In genomic region chr17:18851206-18851605, GRCh38 we compare ENCODE assay signal across 1 cellular context.
TF ChIP-seq lines count a peak whose summit lies in the region.

No MANE protein-coding gene starts in this region.

TF ChIP-seq in IMR-90, 13 proteins besides CTCF, POLR2A, EP300 and RAD21 (continued from another document):
- no peak for TF ChIP-seq USF2 (IDR thresholded peaks at IDR 0.05; ENCODE audit: low read depth, low read length)
- TF ChIP-seq RCOR1 (IDR thresholded peaks at IDR 0.05; ENCODE audit: insufficient replicate concordance, low read length), result no peak
- TF ChIP-seq ELK1 (IDR thresholded peaks at IDR 0.05; ENCODE audit: borderline replicate concordance, low read depth, low read length), result no peak
- TF ChIP-seq NFE2L2 (IDR thresholded peaks at IDR 0.05; ENCODE audit: low read depth, low read length), result no peak
